8 cellular contexts compared by ENCODE assay signal in the genomic region with DNA sequence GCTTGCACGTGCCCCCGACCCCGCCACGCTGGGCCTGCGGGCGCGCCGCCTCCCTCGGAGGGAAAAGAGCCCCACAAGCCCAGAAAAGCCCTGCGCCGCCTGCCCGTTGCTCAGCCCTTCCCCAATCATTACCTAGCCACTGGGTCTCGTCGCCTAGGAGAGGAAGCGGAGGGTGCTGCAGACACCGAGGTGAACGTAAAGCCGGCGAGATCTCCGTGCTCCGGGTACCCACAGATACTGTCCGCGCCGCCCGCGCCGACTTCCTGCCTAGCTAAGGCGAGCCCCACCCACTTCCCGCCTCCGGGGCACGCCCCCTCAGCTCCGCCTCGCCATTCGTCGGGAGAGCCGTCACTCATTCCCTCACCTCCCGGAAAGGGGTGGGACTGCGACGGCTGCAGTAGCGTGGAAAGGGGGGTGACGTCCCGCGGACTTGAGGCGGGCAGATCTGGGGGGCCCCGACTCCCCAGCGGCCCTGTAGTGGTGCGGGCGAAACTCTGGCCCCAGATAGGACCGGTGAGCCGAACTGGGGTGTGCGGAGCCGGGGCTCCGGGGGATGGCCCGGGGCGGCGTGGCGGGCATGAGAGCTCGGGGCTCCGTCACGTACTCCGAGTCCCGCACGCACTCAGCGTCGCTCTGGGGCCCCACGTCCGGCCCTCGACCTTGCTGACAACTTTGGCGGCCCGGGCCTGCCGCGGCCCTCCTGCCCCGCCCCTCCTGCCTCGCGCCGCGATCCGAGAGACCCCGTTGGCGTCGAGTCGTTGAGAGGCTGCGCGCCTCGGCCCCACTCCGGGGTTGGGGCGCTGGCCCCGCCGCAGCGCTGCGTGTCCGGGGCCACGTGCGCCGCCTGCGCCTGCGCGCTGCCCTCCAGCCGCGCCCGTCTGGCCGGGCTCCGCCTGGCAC.
DNase-seq lines count a peak whose midpoint lies in the region; ATAC-seq and TF ChIP-seq lines count a peak whose summit lies in the region.

A gene (minus strand): TSS at position 239 of the 900 bp plus-strand sequence. CDS start 3,778 bp downstream, outside the sequence.

- H3K27me3 ChIP-seq in iPS-20b (ENCODE audit: insufficient read depth, low read length) = peaks cover 4% of the 10 kb centered on the region; the same call in 1 of the 2 replicates

- H3K4me1 ChIP-seq in iPS-20b (ENCODE audit: insufficient read depth, low read length) = peaks cover 40% of the 10 kb centered on the region

- no peaks in the 10 kb centered on the region for H3K9me3 ChIP-seq in iPS-20b (ENCODE audit: insufficient read depth, low read depth, low read length)

- no peak for TF ChIP-seq CTCF in VCaP (conservative IDR thresholded peaks at IDR 0.05)

- H3K36me3 ChIP-seq in iPS-20b (ENCODE audit: insufficient read depth, low read depth, low read length) = peaks cover 38% of the 10 kb centered on the region

- DNase-seq in ACHN (peak; percentile 93), NCI-H2171 treated with DMSO at 0.1 percent for 48 hours (lab: John Stamatoyannopoulos, UW) (peak; percentile 91), T47D (ENCODE audit: low read depth in 1 of 2, low spot score in 1 of 2) (peak; percentile 84 to 96)

- H3K4me3 ChIP-seq in iPS-20b (ENCODE audit: low read length) (peak within 1 kb of the TSS; percentile 93), skin epidermis (peak within 1 kb of the TSS; percentile 55 to 98 (median 89))

- in situ Hi-C loops in ACHN (cut with HindIII; ENCODE audit: low pct_ligation_motif_present, low pct_unique_long_range_greater_than_20kb, low sequenced_read_pairs) (no loop called here), T47D (cut with HindIII; ENCODE audit: low pct_unique_long_range_greater_than_20kb, low sequenced_read_pairs) (no loop called here)

- peak; percentile 76 for ATAC-seq in GM18867 (IDR thresholded peaks at IDR 0.05; ENCODE audit: unreplicated experiment)
- peak; percentile 72 for ATAC-seq in HG03097 (IDR thresholded peaks at IDR 0.05; ENCODE audit: low FRiP score, unreplicated experiment)

- H3K27ac ChIP-seq in VCaP (peak within 1 kb of the TSS; percentile 99), iPS-20b (ENCODE audit: low read length) (peak within 1 kb of the TSS; percentile 77), skin epidermis (peak within 1 kb of the TSS; percentile 89 to 100 (median 98))

- peak within 1 kb of the TSS; percentile 98 for H3K9ac ChIP-seq in iPS-20b (ENCODE audit: low read depth, low read length)

Comparison
In these comparisons a context has a peak if more than half of its experiments do, and no peak if none do; other contexts are left out.
1. Peak in every context shown above with its lines: DNase-seq, ATAC-seq, H3K4me3 ChIP-seq and H3K27ac ChIP-seq.